In the genomic region with DNA sequence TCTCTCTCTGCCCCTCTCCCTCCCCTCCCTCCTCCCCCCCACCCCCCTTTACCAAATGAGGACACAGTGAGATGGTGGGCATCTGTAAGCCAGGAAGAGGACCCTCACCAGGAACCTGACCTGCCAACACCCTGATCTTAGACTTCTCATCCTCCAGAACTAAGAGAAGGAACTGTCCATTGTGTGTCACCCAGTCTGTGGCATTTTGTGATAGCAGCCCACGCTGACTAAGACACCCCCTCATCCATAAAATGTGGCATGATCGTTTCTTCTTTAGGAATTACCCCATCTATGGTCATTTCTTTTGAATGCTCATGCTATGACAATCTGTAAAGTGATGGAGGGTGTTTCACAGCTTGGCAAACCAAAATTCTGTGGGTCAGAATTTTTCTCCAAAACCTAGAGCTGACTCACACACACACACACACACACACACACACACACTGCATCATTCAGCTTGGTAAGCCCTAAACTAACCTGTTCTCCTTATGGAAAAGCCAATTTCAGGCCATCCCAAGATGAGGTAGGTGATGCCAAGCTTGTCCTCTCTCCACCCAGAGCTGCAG, we compare ENCODE assay signal across 17 cellular contexts. TPM values are rescaled to one million over a fixed set of nuclear protein-coding genes. Genes with fewer than 3 reads are reported as not detected.
DNase-seq lines count a peak whose midpoint lies in the region; ATAC-seq and TF ChIP-seq lines count a peak whose summit lies in the region.
"Had no signal": no experiment of that assay in that cellular context is flagged by ENCODE, and none has a peak within 500 bp of the region (broad histone marks: within the 10 kb centered on the region; RNA-seq: fewer than 3 reads in every experiment).

No MANE protein-coding gene starts in this region.

- no peaks in the 10 kb centered on the region for H3K27me3 ChIP-seq in naive thymus-derived CD4-positive, alpha-beta T cell (ENCODE audit: control insufficient read depth in 2 of 2, insufficient read depth in 2 of 2, low read length in 2 of 2)

- no peak for ATAC-seq in naive thymus-derived CD4-positive, alpha-beta T cell

- H3K9me3 ChIP-seq in naive thymus-derived CD4-positive, alpha-beta T cell (ENCODE audit: control insufficient read depth in 2 of 3, low read length in 3 of 3), result no peaks in the 10 kb centered on the region

- H3K27ac Mint-ChIP-seq in activated CD4-positive, alpha-beta T cell treated with anti-CD3 and anti-CD28 coated beads, Interleukin-2, amount 10 ng/mL, durations not matched to agents 7 days and 5 days, result peak overlapping the region; percentile 27
- peak overlapping the region in 6 of 9 donors; percentile 19 to 84 (median 75) for H3K27ac Mint-ChIP-seq in naive thymus-derived CD4-positive, alpha-beta T cell
- H3K27ac Mint-ChIP-seq: CD4-positive, alpha-beta T cell had no signal

- POLR2A ChIA-PET in activated CD4-positive, alpha-beta T cell treated with anti-CD3 and anti-CD28 coated beads, Interleukin-2, amount 10 ng/mL, durations not matched to agents 7 days and 5 days (lab: Charles Lee), result no interaction called here
- POLR2A ChIA-PET in naive thymus-derived CD4-positive, alpha-beta T cell (lab: Charles Lee), result interaction anchor here (0.6 kb wide), 1 partner anchor 1547 kb away, joined by 4 read pairs; no protein-coding TSS in a partner anchor

- no peaks in the 10 kb centered on the region for H3K4me1 ChIP-seq in naive thymus-derived CD4-positive, alpha-beta T cell (ENCODE audit: control insufficient read depth in 2 of 2, insufficient read depth in 2 of 2, low read length in 2 of 2)

- H3K27ac ChIP-seq in VCaP, result peak overlapping the region; percentile 42
- no peak overlapping the region for H3K27ac ChIP-seq in naive thymus-derived CD4-positive, alpha-beta T cell (ENCODE audit: low read depth, low read length)
- H3K27ac ChIP-seq: KMS-11 had no signal

- H3K36me3 ChIP-seq in naive thymus-derived CD4-positive, alpha-beta T cell (ENCODE audit: control insufficient read depth in 2 of 3, insufficient read depth in 3 of 3, low read length in 3 of 3), result no peaks in the 10 kb centered on the region

- DNase-seq in activated CD4-positive, alpha-beta T cell treated with anti-CD3 and anti-CD28 coated beads, Interleukin-2, amount 10 ng/mL, durations not matched to agents 7 days and 5 days, result no peak
- DNase-seq in activated CD4-positive, alpha-beta T cell treated with anti-CD3 and anti-CD28 coated beads, Interleukin-2, amount 50 U/mL, for 1 hour, result no peak
- DNase-seq in EH (ENCODE audit: low read depth) (peak; percentile 38), NCI-H1417 (lab: John Stamatoyannopoulos, UW) (no peak), DMS53 treated with DMSO at 0.1 percent for 48 hours (lab: John Stamatoyannopoulos, UW; ENCODE audit: unreplicated experiment) (no peak)
- DNase-seq in naive thymus-derived CD4-positive, alpha-beta T cell, result no peak
- DNase-seq: CD4-positive, alpha-beta T cell; MV-4-11; NCI-H187; NCI-H2107; NCI-H2227 treated with DMSO at 0.1 percent for 48 hours; NCI-H510A treated with DMSO at 0.1 percent for 48 hours; NCI-H774; OCI-M1; SHP77 had no signal

- no peak overlapping the region for H3K4me3 ChIP-seq in naive thymus-derived CD4-positive, alpha-beta T cell (ENCODE audit: low read length)

- CTCF ChIA-PET in activated CD4-positive, alpha-beta T cell treated with anti-CD3 and anti-CD28 coated beads, Interleukin-2, amount 10 ng/mL, durations not matched to agents 7 days and 5 days (lab: Charles Lee), result interaction anchor here (1.0 to 1.3 kb wide), 4 partner anchors 11 to 39 kb away, joined by 3 to 4 read pairs (median 4); no protein-coding TSS in a partner anchor
- CTCF ChIA-PET in naive thymus-derived CD4-positive, alpha-beta T cell (lab: Charles Lee), result interaction anchor here (0.8 kb wide), 1 partner anchor 18 kb away, joined by 3 read pairs; no protein-coding TSS in a partner anchor

- peaks cover 3% of the 10 kb centered on the region for H3K27me3 Mint-ChIP-seq in activated CD4-positive, alpha-beta T cell treated with anti-CD3 and anti-CD28 coated beads, Interleukin-2, amount 10 ng/mL, durations not matched to agents 7 days and 5 days
- peaks cover 0 to 4% (median 3%) of the 10 kb centered on the region in 5 donors for H3K27me3 Mint-ChIP-seq in naive thymus-derived CD4-positive, alpha-beta T cell
- H3K27me3 Mint-ChIP-seq: CD4-positive, alpha-beta T cell had no signal

- TF ChIP-seq CTCF in VCaP (conservative IDR thresholded peaks at IDR 0.05), result no peak

- H3K9me3 Mint-ChIP-seq in activated CD4-positive, alpha-beta T cell treated with anti-CD3 and anti-CD28 coated beads, Interleukin-2, amount 10 ng/mL, durations not matched to agents 7 days and 5 days, result peaks cover 3% of the 10 kb centered on the region
- peaks cover 0 to 3% (median 0%) of the 10 kb centered on the region in 11 donors for H3K9me3 Mint-ChIP-seq in naive thymus-derived CD4-positive, alpha-beta T cell
- H3K9me3 Mint-ChIP-seq: CD4-positive, alpha-beta T cell had no signal

- H3K36me3 Mint-ChIP-seq in activated CD4-positive, alpha-beta T cell treated with anti-CD3 and anti-CD28 coated beads, Interleukin-2, amount 10 ng/mL, durations not matched to agents 7 days and 5 days (ENCODE audit: low read depth), result no peaks in the 10 kb centered on the region
- H3K36me3 Mint-ChIP-seq in naive thymus-derived CD4-positive, alpha-beta T cell, result peaks cover 0 to 6% (median 0%) of the 10 kb centered on the region in 5 donors

- H3K4me3 Mint-ChIP-seq in activated CD4-positive, alpha-beta T cell treated with anti-CD3 and anti-CD28 coated beads, Interleukin-2, amount 10 ng/mL, durations not matched to agents 7 days and 5 days, result no peak overlapping the region
- H3K4me3 Mint-ChIP-seq in naive thymus-derived CD4-positive, alpha-beta T cell, result peak overlapping the region in 3 of 10 donors; percentile 22 to 56 (median 46)
- H3K4me3 Mint-ChIP-seq: CD4-positive, alpha-beta T cell had no signal

- H3K4me1 Mint-ChIP-seq in activated CD4-positive, alpha-beta T cell treated with anti-CD3 and anti-CD28 coated beads, Interleukin-2, amount 10 ng/mL, durations not matched to agents 7 days and 5 days, result peaks cover 15% of the 10 kb centered on the region
- peaks cover 0 to 30% (median 21%) of the 10 kb centered on the region in 7 donors for H3K4me1 Mint-ChIP-seq in naive thymus-derived CD4-positive, alpha-beta T cell

- intact Hi-C loops in naive thymus-derived CD4-positive, alpha-beta T cell (cut with micrococcal nuclease), result no loop called here

RNA-seq across cellular contexts. Expression of a gene that starts 45.2 kb away (rescaled TPM):
- total RNA-seq in activated CD4-positive, alpha-beta T cell treated with anti-CD3 and anti-CD28 coated beads, Interleukin-2, amount 10 ng/mL, durations not matched to agents 7 days and 5 days, result 1 to 10 TPM; 7.1 to 8.1 TPM
- 10 to 100 TPM in 1 of 5 experiments, 1 to 10 TPM in 3, under 1 TPM in 1; 0.50 to 23.7 (median 2.2) TPM for total RNA-seq in naive thymus-derived CD4-positive, alpha-beta T cell
- under 1 TPM; 0.35 to 0.51 TPM for polyA plus RNA-seq in naive thymus-derived CD4-positive, alpha-beta T cell
